Comparison of ENCODE assay signal across 8 cellular contexts in genomic region chr7:25391295-25391861, GRCh38.
DNase-seq lines count a peak whose midpoint lies in the region; ATAC-seq, FAIRE-seq and TF ChIP-seq lines count a peak whose summit lies in the region.

No MANE protein-coding gene starts in this region.

- H3K9me3 ChIP-seq in kidney (ENCODE audit: control insufficient read depth in 1 of 2, low read length in 2 of 2) = no peaks in the 10 kb centered on the region

- no peak overlapping the region for H3K4me3 ChIP-seq in kidney (ENCODE audit: low read length in 2 of 2)

- ATAC-seq in HG02642 (IDR thresholded peaks at IDR 0.05; ENCODE audit: poor library complexity, unreplicated experiment) (no peak), HG03442 (IDR thresholded peaks at IDR 0.05; ENCODE audit: unreplicated experiment) (no peak)

- intact Hi-C loops in kidney (cut with DNase I) = loop anchor here (10.0 kb wide), 2 partner anchors 173 to 463 kb away; no protein-coding TSS in a partner anchor

- no peak overlapping the region for H3K9ac ChIP-seq in kidney (ENCODE audit: low read length in 2 of 2)

- H3K4me1 ChIP-seq in kidney (ENCODE audit: control insufficient read depth in 1 of 2, insufficient read depth in 1 of 2, low read depth in 1 of 2, low read length in 2 of 2) = peaks cover 0 to 2% of the 10 kb centered on the region in 2 donors

- no peak overlapping the region for H3K27ac ChIP-seq in kidney (ENCODE audit: low read depth in 2 of 2, low read length in 2 of 2)

- no peaks in the 10 kb centered on the region for H3K36me3 ChIP-seq in kidney (ENCODE audit: control insufficient read depth in 1 of 2, insufficient read depth in 2 of 2, low read length in 2 of 2)

- FAIRE-seq in A204.1 (lab: Jason Lieb, UNC) (peak; percentile 93), kidney (lab: Jason Lieb, UNC) (peak; percentile 90)

- peak; percentile 18 for DNase-seq in GM13976 (ENCODE audit: low spot score)
- peak; percentile 29 for DNase-seq in SW480 (ENCODE audit: low spot score)
- no peak for DNase-seq in kidney
- DNase-seq in activated CD4-positive, CD25-positive, alpha-beta regulatory T cell treated with anti-CD3 and anti-CD28 coated beads, Interleukin-2, amount 50 U/mL, for 72 hours = no peak
- no peak for DNase-seq in NK-92 (lab: John Stamatoyannopoulos, UW; ENCODE audit: unreplicated experiment)

- TF ChIP-seq CTCF in GM13976 (IDR thresholded peaks at IDR 0.05; ENCODE audit: borderline replicate concordance, control extremely low read depth, extremely low read depth, insufficient read depth, missing control alignments) = no peak
- TF ChIP-seq CTCF in kidney (IDR thresholded peaks at IDR 0.05; ENCODE audit: borderline replicate concordance, extremely low read depth, insufficient read depth) = peak; percentile 33

- in situ Hi-C loops in GM13976 (cut with MboI; ENCODE audit: low sequenced_read_pairs, unreplicated experiment) = loop anchor here (25.0 kb wide), 1 partner anchor 446 kb away; no protein-coding TSS in a partner anchor

Comparison
In these comparisons a context has a peak if more than half of its experiments do, and no peak if none do; other contexts are left out.
1. DNase-seq: peak in GM13976 (single experiment) and SW480 (single experiment); none in kidney (single experiment), activated CD4-positive, CD25-positive, alpha-beta regulatory T cell treated with anti-CD3 and anti-CD28 coated beads, Interleukin-2, amount 50 U/mL, for 72 hours (single experiment) and NK-92 (single experiment).